1 cellular context compared by ENCODE assay signal in genomic region chr18:48249841-48250240, GRCh38.
TF ChIP-seq lines count a peak whose summit lies in the region.

No MANE protein-coding gene starts in this region.

TF ChIP-seq in GM23338, 12 proteins besides CTCF, POLR2A, EP300 and RAD21 (continued from another document):
- TF ChIP-seq EZH2phosphoT487 (IDR thresholded peaks at IDR 0.05; ENCODE audit: unreplicated experiment): no peak
- no peak for TF ChIP-seq CREB1 (CRISPR knock-in tag; IDR thresholded peaks at IDR 0.05; ENCODE audit: low read depth)
- TF ChIP-seq STAT1 (IDR thresholded peaks at IDR 0.05; ENCODE audit: unreplicated experiment): no peak
